Comparison of ENCODE assay signal across 24 cellular contexts in the genomic region with DNA sequence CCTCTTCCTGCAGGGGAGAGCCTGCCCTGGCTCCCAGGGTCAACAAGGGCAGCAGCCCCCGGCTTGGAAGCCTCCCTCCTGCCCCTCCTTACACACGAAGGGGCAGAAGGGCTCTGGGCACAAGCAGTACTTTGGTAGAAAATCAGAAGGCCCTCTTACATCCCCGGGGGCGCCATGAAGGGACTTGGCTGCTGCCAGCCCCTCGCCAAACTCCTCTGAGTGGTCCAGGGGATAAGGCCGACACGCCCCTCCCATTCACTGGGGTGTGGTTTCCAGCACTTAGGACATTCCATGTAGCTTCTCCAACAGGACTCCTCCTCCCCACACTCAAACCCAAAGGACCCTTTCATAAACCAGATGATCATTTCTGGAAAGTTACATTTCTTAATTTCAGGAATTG. TPM values are rescaled to one million over a fixed set of nuclear protein-coding genes. Genes with fewer than 3 reads are reported as not detected.
A peak's percentile ranks its signal among the peaks of the same experiment; 100 is the strongest.
DNase-seq lines count a peak whose midpoint lies in the region; ATAC-seq and TF ChIP-seq lines count a peak whose summit lies in the region.
"Had no signal": no experiment of that assay in that cellular context is flagged by ENCODE, and none has a peak within 500 bp of the region (broad histone marks: within the 10 kb centered on the region; RNA-seq: fewer than 3 reads in every experiment).

No MANE protein-coding gene starts in this region.

- H3K36me3 Mint-ChIP-seq in glutamatergic neuron (ENCODE audit: unreplicated experiment) (no peaks in the 10 kb centered on the region), nephron (ENCODE audit: low read depth) (no peaks in the 10 kb centered on the region)
- peaks cover 0 to 1% of the 10 kb centered on the region in 2 donors for H3K36me3 Mint-ChIP-seq in stimulated activated naive B cell treated with anti-CD40 and anti-IgM and Interleukin-4, amounts not matched to agents 10 μg/mL and 1 μg/mL and 100 μg/mL, for 72 hours
- H3K36me3 Mint-ChIP-seq: activated CD8-positive, alpha-beta memory T cell treated with anti-CD3 and anti-CD28 coated beads, Interleukin-2, amount 10 ng/mL, durations not matched to agents 7 days and 5 days; natural killer cell had no signal

- H3K4me1 Mint-ChIP-seq in glutamatergic neuron (ENCODE audit: low read depth, unreplicated experiment) (peaks cover 11% of the 10 kb centered on the region), nephron (peaks cover 34% of the 10 kb centered on the region)
- H3K4me1 Mint-ChIP-seq in stimulated activated naive B cell treated with anti-CD40 and anti-IgM and Interleukin-4, amounts not matched to agents 10 μg/mL and 1 μg/mL and 100 μg/mL, for 72 hours = peaks cover 3 to 17% of the 10 kb centered on the region in 2 donors

- no peak for TF ChIP-seq CTCF in glutamatergic neuron (IDR thresholded peaks at IDR 0.05; ENCODE audit: partially characterized antibody, unreplicated experiment)
- TF ChIP-seq CTCF in nephron (IDR thresholded peaks at IDR 0.05; ENCODE audit: unreplicated experiment in 3 of 3) = no peak

- H3K27me3 Mint-ChIP-seq in glutamatergic neuron (ENCODE audit: unreplicated experiment) = peaks cover 25% of the 10 kb centered on the region
- H3K27me3 Mint-ChIP-seq in nephron (ENCODE audit: low read depth) = peaks cover 88% of the 10 kb centered on the region
- peaks cover 72 to 91% of the 10 kb centered on the region in 2 donors for H3K27me3 Mint-ChIP-seq in stimulated activated naive B cell treated with anti-CD40 and anti-IgM and Interleukin-4, amounts not matched to agents 10 μg/mL and 1 μg/mL and 100 μg/mL, for 72 hours

- peaks cover 8% of the 10 kb centered on the region for H3K9me3 Mint-ChIP-seq in glutamatergic neuron (ENCODE audit: unreplicated experiment)
- no peaks in the 10 kb centered on the region for H3K9me3 Mint-ChIP-seq in nephron
- no peaks in the 10 kb centered on the region for H3K9me3 Mint-ChIP-seq in stimulated activated naive B cell treated with anti-CD40 and anti-IgM and Interleukin-4, amounts not matched to agents 10 μg/mL and 1 μg/mL and 100 μg/mL, for 72 hours
- H3K9me3 Mint-ChIP-seq: activated naive CD4-positive, alpha-beta T cell treated with anti-CD3 and anti-CD28 coated beads, Interleukin-2, amount 50 U/mL, for 72 hours; natural killer cell had no signal

- H3K4me3 Mint-ChIP-seq in glutamatergic neuron (ENCODE audit: unreplicated experiment) = peak overlapping the region; percentile 85
- peak overlapping the region; percentile 84 to 90 (median 88) for H3K4me3 Mint-ChIP-seq in nephron
- no peak overlapping the region for H3K4me3 Mint-ChIP-seq in stimulated activated naive B cell treated with anti-CD40 and anti-IgM and Interleukin-4, amounts not matched to agents 10 μg/mL and 1 μg/mL and 100 μg/mL, for 72 hours
- H3K4me3 Mint-ChIP-seq: activated CD8-positive, alpha-beta memory T cell treated with anti-CD3 and anti-CD28 coated beads, Interleukin-2, amount 10 ng/mL, durations not matched to agents 7 days and 5 days; natural killer cell had no signal

- H3K27ac Mint-ChIP-seq in glutamatergic neuron (ENCODE audit: unreplicated experiment) (no peak overlapping the region), nephron (no peak overlapping the region)
- no peak overlapping the region for H3K27ac Mint-ChIP-seq in stimulated activated naive B cell treated with anti-CD40 and anti-IgM and Interleukin-4, amounts not matched to agents 10 μg/mL and 1 μg/mL and 100 μg/mL, for 72 hours
- H3K27ac Mint-ChIP-seq: activated CD8-positive, alpha-beta memory T cell treated with anti-CD3 and anti-CD28 coated beads, Interleukin-2, amount 10 ng/mL, durations not matched to agents 7 days and 5 days; activated naive CD4-positive, alpha-beta T cell treated with anti-CD3 and anti-CD28 coated beads, Interleukin-2, amount 50 U/mL, for 72 hours; natural killer cell had no signal

- DNase-seq in NCI-H82 (lab: John Stamatoyannopoulos, UW) (peak; percentile 56), NCI-H82 treated with DMSO at 0.1 percent for 48 hours (lab: John Stamatoyannopoulos, UW; ENCODE audit: unreplicated experiment) (no peak), glutamatergic neuron (peak; percentile 40), C1 segment of cervical spinal cord (lab: John Stamatoyannopoulos, UW) (no peak), T-helper 9 cell (no peak)
- DNase-seq in stimulated activated naive B cell treated with anti-CD40 and anti-IgM and Interleukin-4, amounts not matched to agents 10 μg/mL and 1 μg/mL and 100 μg/mL, for 72 hours = no peak
- DNase-seq: activated CD4-positive, alpha-beta T cell treated with anti-CD3 and anti-CD28 coated beads, Interleukin-2, amount 50 U/mL, for 1 hour; activated CD8-positive, alpha-beta memory T cell treated with anti-CD3 and anti-CD28 coated beads, Interleukin-2, amount 10 ng/mL, durations not matched to agents 7 days and 5 days; AML-193; aorta; DMS79; left ventricle myocardium superior; natural killer cell; NCI-H1092 treated with DMSO at 0.1 percent for 48 hours; NCI-H2029; NCI-H69; WERI-Rb-1 had no signal

- ATAC-seq in GM21717 (IDR thresholded peaks at IDR 0.05; ENCODE audit: unreplicated experiment) = no peak
- no peak for ATAC-seq in stimulated activated naive B cell treated with anti-CD40 and anti-IgM and Interleukin-4, amounts not matched to agents 10 μg/mL and 1 μg/mL and 100 μg/mL, for 72 hours (replicated peaks)
- ATAC-seq: activated CD8-positive, alpha-beta memory T cell treated with anti-CD3 and anti-CD28 coated beads, Interleukin-2, amount 10 ng/mL, durations not matched to agents 7 days and 5 days; natural killer cell had no signal

RNA-seq across cellular contexts. Expression of a gene that starts 1.2 kb away (rescaled TPM):
- 30.4 TPM for total RNA-seq in glutamatergic neuron (ENCODE audit: unreplicated experiment)
- total RNA-seq: A172; activated CD8-positive, alpha-beta memory T cell treated with anti-CD3 and anti-CD28 coated beads, Interleukin-2, amount 10 ng/mL, durations not matched to agents 7 days and 5 days; activated naive CD4-positive, alpha-beta T cell treated with anti-CD3 and anti-CD28 coated beads, Interleukin-2, amount 50 U/mL, for 72 hours; aorta; HepG2; natural killer cell; posterior vena cava; T-helper 2 cell treated with Interferon-gamma antibody and Interleukin-4, amounts not matched to agents 100 ng/mL and 5 ng/mL, for 36 hours had no signal

Comparison
In these comparisons a context has a peak if more than half of its experiments do, and no peak if none do; other contexts are left out.
1. DNase-seq: peak in NCI-H82 (single experiment) and glutamatergic neuron (single experiment); none in NCI-H82 treated with DMSO at 0.1 percent for 48 hours (single experiment), C1 segment of cervical spinal cord (0 of 14), T-helper 9 cell (single experiment) and stimulated activated naive B cell treated with anti-CD40 and anti-IgM and Interleukin-4, amounts not matched to agents 10 μg/mL and 1 μg/mL and 100 μg/mL, for 72 hours (single experiment).
2. H3K4me3 Mint-ChIP-seq: peak in glutamatergic neuron (single experiment) and nephron (3 of 3); none in stimulated activated naive B cell treated with anti-CD40 and anti-IgM and Interleukin-4, amounts not matched to agents 10 μg/mL and 1 μg/mL and 100 μg/mL, for 72 hours (0 of 2).